ENCODE assay signal across 21 cellular contexts in the genomic region with DNA sequence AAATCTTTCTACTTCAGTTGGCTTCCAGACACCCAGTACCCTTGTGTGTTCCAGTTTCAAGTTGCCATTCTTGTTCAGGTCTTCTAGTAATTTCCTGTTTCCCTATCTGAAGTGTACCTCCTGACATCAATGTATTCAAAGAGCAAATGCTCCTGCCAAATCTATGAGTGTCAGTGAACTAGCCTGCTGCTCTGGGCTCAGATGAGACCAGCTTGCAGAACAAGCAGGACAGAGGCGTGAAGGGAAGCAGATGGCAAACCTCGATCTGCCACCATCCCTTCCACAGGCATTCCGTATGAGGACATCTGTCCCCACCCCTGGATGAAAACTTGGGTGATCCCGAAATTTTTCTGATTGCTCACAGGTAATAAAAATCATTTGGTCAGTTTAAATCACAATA.
"Had no signal": no experiment of that assay in that cellular context is flagged by ENCODE, and none has a peak within 500 bp of the region (broad histone marks: within the 10 kb centered on the region; RNA-seq: fewer than 3 reads in every experiment).

No MANE protein-coding gene starts in this region.

- H3K27ac ChIP-seq: dorsolateral prefrontal cortex, hepatocyte, left lung, lower lobe of right lung, ovary, psoas muscle, right lobe of liver, thoracic aorta, transverse colon, upper lobe of right lung, uterus had no signal

- H3K4me1 ChIP-seq: right lobe of liver, uterus had no signal

- DNase-seq: effector CD4-positive, alpha-beta T cell; head of caudate nucleus; kidney; left lung; lower lobe of right lung; naive thymus-derived CD8-positive, alpha-beta T cell; nephron progenitor cell; nucleus accumbens; ovary; psoas muscle; right lobe of liver; small intestine; stimulated activated CD4-positive, alpha-beta T cell treated with anti-CD3 and anti-CD28 coated beads, Interleukin-15, amount 100 ng/mL, for 24 hours; stimulated activated CD4-positive, alpha-beta T cell treated with anti-CD3 and anti-CD28 coated beads, Interleukin-2, amount 100 ng/mL, for 48 hours; stimulated activated naive B cell treated with anti-CD40 and anti-IgM and Interleukin-4, amounts not matched to agents 10 μg/mL and 1 μg/mL and 100 μg/mL, for 72 hours; transverse colon; upper lobe of right lung; uterus had no signal

- H3K36me3 ChIP-seq: left lung, lower lobe of right lung, ovary, right lobe of liver, thoracic aorta, transverse colon, upper lobe of right lung, uterus had no signal

- H3K4me3 ChIP-seq: dorsolateral prefrontal cortex, hepatocyte, left lung, lower lobe of right lung, ovary, psoas muscle, right lobe of liver, thoracic aorta, transverse colon, upper lobe of right lung, uterus had no signal

- H3K9me3 ChIP-seq: left lung, lower lobe of right lung, ovary, psoas muscle, right lobe of liver, thoracic aorta, transverse colon, upper lobe of right lung, uterus had no signal

- H3K27me3 ChIP-seq: ovary, right lobe of liver, upper lobe of right lung, uterus had no signal
